In the genomic region with DNA sequence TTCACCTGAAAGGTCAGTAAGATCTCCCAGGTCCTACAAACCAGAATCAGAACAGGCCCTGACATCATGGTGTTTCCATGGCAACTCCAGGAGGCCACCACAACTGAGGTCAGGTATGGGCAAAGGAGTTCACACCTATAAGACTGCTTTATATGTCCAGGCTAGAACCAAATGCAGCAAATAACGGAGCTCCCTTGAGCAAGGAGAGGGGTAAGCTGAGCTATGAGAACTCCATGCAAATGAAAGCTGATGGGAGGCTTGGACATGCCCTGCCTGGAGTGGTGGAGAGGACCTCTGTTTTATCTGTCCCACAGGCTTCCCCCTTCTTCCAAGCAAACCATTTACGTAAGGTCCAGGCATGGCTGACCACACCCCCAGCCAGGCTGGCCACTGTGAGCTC, we compare ENCODE assay signal across 30 cellular contexts.
"Had no signal": no experiment of that assay in that cellular context is flagged by ENCODE, and none has a peak within 500 bp of the region (broad histone marks: within the 10 kb centered on the region; RNA-seq: fewer than 3 reads in every experiment).

No MANE protein-coding gene starts in this region.

- ATAC-seq: activated CD8-positive, alpha-beta T cell treated with anti-CD3 and anti-CD28 coated beads for 36 hours; activated T-cell treated with anti-CD3 and anti-CD28 coated beads, Interleukin-2, amount 50 U/mL, for 72 hours; activated T-helper 17 cell treated with anti-CD3 and anti-CD28 coated beads, Interleukin-2, amount 50 U/mL, for 72 hours; body of pancreas; T-cell; T-helper 17 cell had no signal

- H3K4me3 ChIP-seq: body of pancreas, MG63, Peyer's patch, SJSA1 had no signal

- H3K27me3 ChIP-seq: body of pancreas, MG63, Peyer's patch had no signal

- H3K4me2 ChIP-seq: SK-N-SH had no signal

- H3K27ac ChIP-seq: body of pancreas, Peyer's patch, SJSA1 had no signal

- H3K36me3 ChIP-seq: MG63, Peyer's patch, SJSA1 had no signal

- H3K9ac ChIP-seq: SK-N-SH had no signal

- H3K4me1 ChIP-seq: Peyer's patch, SJSA1 had no signal

- DNase-seq: activated CD4-positive, alpha-beta T cell treated with anti-CD3 and anti-CD28 coated beads for 1 hour; activated CD4-positive, alpha-beta T cell treated with anti-CD3 and anti-CD28 coated beads, Interleukin-2, amount 10 ng/mL, durations not matched to agents 24 days and 14 days; activated CD4-positive, alpha-beta T cell treated with anti-CD3 and anti-CD28 coated beads, Interleukin-2, amount 50 U/mL, for 4 hours; activated CD4-positive, CD25-positive, alpha-beta regulatory T cell; activated CD8-positive, alpha-beta T cell treated with anti-CD3 and anti-CD28 coated beads for 36 hours; activated effector memory CD4-positive, alpha-beta T cell treated with anti-CD3 and anti-CD28 coated beads, Interleukin-2, amount 50 U/mL, for 16 hours; activated naive CD4-positive, alpha-beta T cell; activated naive CD4-positive, alpha-beta T cell treated with anti-CD3 and anti-CD28 coated beads, Interleukin-2, amount 50 U/mL, for 16 hours; activated naive CD8-positive, alpha-beta T cell treated with anti-CD3 and anti-CD28 coated beads for 36 hours; activated T-cell treated with anti-CD3 and anti-CD28 coated beads, Interleukin-2, amount 50 U/mL, for 1 hour; activated T-cell treated with anti-CD3 and anti-CD28 coated beads, Interleukin-2, amount 50 U/mL, for 72 hours; amygdala; body of pancreas; central memory CD4-positive, alpha-beta T cell; Kasumi-1; KG1; MG63; NCI-H1048; NCI-H1436; NCI-H1694 treated with DMSO at 0.1 percent for 48 hours; NCI-H2029; NCI-H524 treated with DMSO at 0.1 percent for 48 hours; Peyer's patch; RPMI8226; SHP77 treated with DMSO at 0.1 percent for 48 hours; SK-N-SH; T-cell; T-helper 17 cell had no signal

- H3K9me3 ChIP-seq: body of pancreas, Peyer's patch, SJSA1, SK-N-SH had no signal
